12 cellular contexts compared by ENCODE assay signal in the genomic region with DNA sequence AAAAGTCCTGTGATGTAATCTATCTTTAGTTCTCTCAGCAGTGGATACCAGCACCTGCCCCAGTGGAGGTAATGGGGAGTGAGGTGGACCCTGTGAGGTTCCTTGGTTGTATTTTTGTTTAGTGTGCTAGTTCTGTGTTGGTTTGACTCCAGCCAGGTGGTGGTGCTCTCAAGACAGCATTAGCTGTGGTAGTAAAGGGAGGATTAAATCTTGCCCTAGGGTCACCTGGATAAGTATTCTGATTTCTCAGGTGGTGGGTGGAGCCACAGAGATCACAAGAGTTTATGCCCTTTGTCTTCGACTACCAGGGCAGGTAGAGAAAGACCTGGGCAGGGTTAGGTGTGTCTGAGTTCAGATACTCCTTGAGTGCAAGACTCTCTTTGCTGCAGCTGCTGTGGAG.
DNase-seq lines count a peak whose midpoint lies in the region; ATAC-seq, FAIRE-seq and TF ChIP-seq lines count a peak whose summit lies in the region.
"Had no signal": no experiment of that assay in that cellular context is flagged by ENCODE, and none has a peak within 500 bp of the region (broad histone marks: within the 10 kb centered on the region; RNA-seq: fewer than 3 reads in every experiment).

No MANE protein-coding gene starts in this region.

- ATAC-seq in left colon = peak; percentile 26
- ATAC-seq: CD8-positive, alpha-beta T cell had no signal

- no peak overlapping the region for H4K91ac ChIP-seq in H9 (ENCODE audit: insufficient read length, low read depth, low read length)

- no peak overlapping the region for H3K4ac ChIP-seq in H9 (ENCODE audit: low read depth, low read length)

- no peak overlapping the region for H3K23ac ChIP-seq in H9 (ENCODE audit: insufficient read length, low read depth, low read length)

- H3K79me1 ChIP-seq in H9 (ENCODE audit: insufficient read depth, low read depth, low read length, poor library complexity, severe bottlenecking) = no peaks in the 10 kb centered on the region

- H4K8ac ChIP-seq in H9 (replicated peaks; ENCODE audit: insufficient read length, low read depth, low read length) = no peak overlapping the region

- no peak overlapping the region for H3K56ac ChIP-seq in H9 (ENCODE audit: insufficient read length, low read depth, low read length)

- peaks cover 78 to 83% of the 10 kb centered on the region in 2 experiments for H3K9me3 Mint-ChIP-seq in H9

- H2AK5ac ChIP-seq in H9 (ENCODE audit: insufficient read length, low read length) = no peak overlapping the region

- H3K18ac ChIP-seq in H9 (ENCODE audit: insufficient read length, low read depth, low read length) = no peak overlapping the region

- peak; percentile 7 for FAIRE-seq in bronchial epithelial cell (lab: Jason Lieb, UNC)
- FAIRE-seq: D721Med had no signal

- H3T11ph ChIP-seq in H9 (ENCODE audit: low read length) = no peak overlapping the region

- DNase-seq in H9 (no peak), bronchial epithelial cell (ENCODE audit: low read depth) (no peak), left colon (no peak), NCI-H187 (lab: John Stamatoyannopoulos, UW) (no peak), T-helper 1 cell (no peak), NCI-H2107 treated with DMSO at 0.1 percent for 48 hours (lab: John Stamatoyannopoulos, UW; ENCODE audit: unreplicated experiment) (no peak)
- DNase-seq: CD8-positive, alpha-beta T cell; COR-L47; DND-41; H7 had no signal

- no peaks in the 10 kb centered on the region for H3K23me2 ChIP-seq in H9 (ENCODE audit: insufficient read length, low read depth, low read length, poor library complexity, severe bottlenecking)

- no peak overlapping the region for H3K14ac ChIP-seq in H9 (ENCODE audit: insufficient read depth, low read length)

- no peak overlapping the region for H3K27ac ChIP-seq in H9 (ENCODE audit: insufficient read length, low read depth, low read length)

- no peak overlapping the region for H3K4me2 ChIP-seq in H9 (ENCODE audit: insufficient read depth, insufficient read length, low read length)

- H3K36me3 Mint-ChIP-seq in H9 (ENCODE audit: insufficient read depth in 1 of 3, low read depth in 3 of 3) = peaks cover 5 to 8% (median 7%) of the 10 kb centered on the region in 3 experiments; a peak in 6 of 7 replicates
- H3K36me3 Mint-ChIP-seq: CD14-positive monocyte; CD8-positive, alpha-beta T cell had no signal

- peaks cover 12% of the 10 kb centered on the region for H3K9me3 ChIP-seq in H9 (ENCODE audit: control insufficient read depth, low read depth, low read length)

- H2BK120ac ChIP-seq in H9 (ENCODE audit: low read depth, low read length, poor library complexity, severe bottlenecking) = no peak overlapping the region

- no peak overlapping the region for H2BK15ac ChIP-seq in H9 (ENCODE audit: low read depth, low read length)

- H2AFZ ChIP-seq in H9 (ENCODE audit: low read length) = no peak overlapping the region

- no peaks in the 10 kb centered on the region for H4K20me1 ChIP-seq in H9 (ENCODE audit: control insufficient read depth, insufficient read depth, insufficient read length)

- H3K27me3 ChIP-seq in H9 (ENCODE audit: insufficient read depth, low read length) (no peaks in the 10 kb centered on the region), bronchial epithelial cell (ENCODE audit: control insufficient read depth, insufficient read depth, low read length) (no peaks in the 10 kb centered on the region)

- H3K4me3 ChIP-seq in bronchial epithelial cell (ENCODE audit: low read depth, low read length) = no peak overlapping the region

- 0 out of 3 replicates have a peak, but pooled peaks have one; percentile 10 for TF ChIP-seq CTCF in H9 (conservative IDR thresholded peaks at IDR 0.05)
- TF ChIP-seq CTCF in bronchial epithelial cell (IDR thresholded peaks at IDR 0.05; ENCODE audit: insufficient read depth, low read length, severe bottlenecking) = no peak

- no peak overlapping the region for H3K4me3 Mint-ChIP-seq in H9
- H3K4me3 Mint-ChIP-seq: CD14-positive monocyte; CD8-positive, alpha-beta T cell had no signal

- H2BK20ac ChIP-seq in H9 (ENCODE audit: low read depth, low read length, poor library complexity, severe bottlenecking) = no peak overlapping the region

- no peak overlapping the region for H4K5ac ChIP-seq in H9 (ENCODE audit: insufficient read length, low read depth, low read length)

- no CpG with 5 or more reads among the region's 1 CpG for WGBS in H9 (ENCODE audit: extremely low coverage, insufficient read length, low lambda C conversion rate)

- no peak overlapping the region for H2BK12ac ChIP-seq in H9 (ENCODE audit: insufficient read length, low read depth, low read length)

- H3K9ac ChIP-seq in H9 (ENCODE audit: extremely low read depth, insufficient read length, low read length) = no peak overlapping the region

- H3K27ac Mint-ChIP-seq in H9 = no peak overlapping the region
- H3K27ac Mint-ChIP-seq: CD14-positive monocyte; CD8-positive, alpha-beta T cell had no signal

- intact Hi-C loops in left colon (cut with DNase I, micrococcal nuclease) = no loop called here

- no peaks in the 10 kb centered on the region for H3K4me1 Mint-ChIP-seq in H9
- H3K4me1 Mint-ChIP-seq: CD14-positive monocyte had no signal

- no peak overlapping the region for H2BK5ac ChIP-seq in H9 (ENCODE audit: insufficient read length, low read length)

- H3K27me3 Mint-ChIP-seq in H9 (ENCODE audit: low read depth) = no peaks in the 10 kb centered on the region

- H3K79me2 ChIP-seq in H9 (ENCODE audit: insufficient read depth, low read length) = no peaks in the 10 kb centered on the region

- H3K4me1 ChIP-seq in H9 (ENCODE audit: insufficient read depth, low read length) = no peaks in the 10 kb centered on the region

- no peaks in the 10 kb centered on the region for H3K36me3 ChIP-seq in bronchial epithelial cell (ENCODE audit: control insufficient read depth, insufficient read depth, low read length)
